ENCODE assay signal across 10 cellular contexts in genomic region chr22:20920881-20921203, GRCh38. TPM values are rescaled to one million over a fixed set of nuclear protein-coding genes. Genes with fewer than 3 reads are reported as not detected.
A peak's percentile ranks its signal among the peaks of the same experiment; 100 is the strongest.
DNase-seq lines count a peak whose midpoint lies in the region; ATAC-seq, FAIRE-seq and TF ChIP-seq lines count a peak whose summit lies in the region.
"Had no signal": no experiment of that assay in that cellular context is flagged by ENCODE, and none has a peak within 500 bp of the region (broad histone marks: within the 10 kb centered on the region; RNA-seq: fewer than 3 reads in every experiment).

No MANE protein-coding gene starts in this region.

- no peak for TF ChIP-seq RAD21 in HepG2 (CRISPR knock-in tag; IDR thresholded peaks at IDR 0.05)

- no peaks in the 10 kb centered on the region for H3K27me3 Mint-ChIP-seq in activated CD4-positive, alpha-beta T cell treated with anti-CD3 and anti-CD28 coated beads, Interleukin-2, amount 10 ng/mL, durations not matched to agents 7 days and 5 days
- no peaks in the 10 kb centered on the region for H3K27me3 Mint-ChIP-seq in activated naive CD8-positive, alpha-beta T cell treated with anti-CD3 and anti-CD28 coated beads, Interleukin-2, amount 10 ng/mL, durations not matched to agents 7 days and 5 days

- peak overlapping the region; percentile 7 for H3K27ac Mint-ChIP-seq in activated CD4-positive, alpha-beta T cell treated with anti-CD3 and anti-CD28 coated beads, Interleukin-2, amount 10 ng/mL, durations not matched to agents 7 days and 5 days
- peak overlapping the region; percentile 36 for H3K27ac Mint-ChIP-seq in activated naive CD8-positive, alpha-beta T cell treated with anti-CD3 and anti-CD28 coated beads, Interleukin-2, amount 10 ng/mL, durations not matched to agents 7 days and 5 days

- 33% methylated on average over 3 of the region's 3 CpGs for WGBS in HepG2 (ENCODE audit: low lambda C conversion rate)
- 37% methylated on average over 3 of the region's 3 CpGs for WGBS in suprapubic skin

- H4K20me1 ChIP-seq in HepG2 (ENCODE audit: insufficient read depth, low read length): peaks cover 66% of the 10 kb centered on the region

- no peak for FAIRE-seq in HepG2 (lab: Jason Lieb, UNC)

- BruUV-seq in HepG2 (replicated peaks; lab: Mats Ljungman, UMichigan): no TSS peak

- H3K36me3 ChIP-seq in HepG2 (replicated peaks in 1 of 2; ENCODE audit: control insufficient read depth in 1 of 2, insufficient read depth in 2 of 2, low read length in 2 of 2) (peaks cover 5 to 14% of the 10 kb centered on the region in 2 experiments; a peak in 4 of 5 replicates), suprapubic skin (no peaks in the 10 kb centered on the region)
- H3K36me3 ChIP-seq: left lung had no signal

- H3K9me3 Mint-ChIP-seq in activated CD4-positive, alpha-beta T cell treated with anti-CD3 and anti-CD28 coated beads, Interleukin-2, amount 10 ng/mL, durations not matched to agents 7 days and 5 days: no peaks in the 10 kb centered on the region
- H3K9me3 Mint-ChIP-seq in activated naive CD8-positive, alpha-beta T cell treated with anti-CD3 and anti-CD28 coated beads, Interleukin-2, amount 10 ng/mL, durations not matched to agents 7 days and 5 days: no peaks in the 10 kb centered on the region

- H3K27ac ChIP-seq in HepG2 (ENCODE audit: extremely low read length, insufficient read depth, low read length): no peak overlapping the region
- H3K27ac ChIP-seq in suprapubic skin: no peak overlapping the region
- H3K27ac ChIP-seq: left lung had no signal

- H3K9me3 ChIP-seq in HepG2 (ENCODE audit: low read length) (no peaks in the 10 kb centered on the region), suprapubic skin (no peaks in the 10 kb centered on the region)
- H3K9me3 ChIP-seq: left lung had no signal

- in situ Hi-C loops in HepG2 (cut with HindIII; ENCODE audit: extremely low pct_ligation_motif_present, low pct_unique_long_range_greater_than_20kb): no loop called here

- H3K4me3 Mint-ChIP-seq in activated CD4-positive, alpha-beta T cell treated with anti-CD3 and anti-CD28 coated beads, Interleukin-2, amount 10 ng/mL, durations not matched to agents 7 days and 5 days: peak overlapping the region; percentile 99
- peak overlapping the region; percentile 92 for H3K4me3 Mint-ChIP-seq in activated naive CD8-positive, alpha-beta T cell treated with anti-CD3 and anti-CD28 coated beads, Interleukin-2, amount 10 ng/mL, durations not matched to agents 7 days and 5 days

- peaks cover 31% of the 10 kb centered on the region for H3K36me3 Mint-ChIP-seq in activated CD4-positive, alpha-beta T cell treated with anti-CD3 and anti-CD28 coated beads, Interleukin-2, amount 10 ng/mL, durations not matched to agents 7 days and 5 days (ENCODE audit: low read depth)
- peaks cover 24% of the 10 kb centered on the region for H3K36me3 Mint-ChIP-seq in activated naive CD8-positive, alpha-beta T cell treated with anti-CD3 and anti-CD28 coated beads, Interleukin-2, amount 10 ng/mL, durations not matched to agents 7 days and 5 days

- peaks cover 84% of the 10 kb centered on the region for H3K79me2 ChIP-seq in HepG2 (ENCODE audit: insufficient read depth, low read length)

- peak overlapping the region; percentile 97 for H3K9ac ChIP-seq in HepG2 (ENCODE audit: insufficient read depth, low read depth, low read length)

- CTCF ChIA-PET in activated CD4-positive, alpha-beta T cell treated with anti-CD3 and anti-CD28 coated beads, Interleukin-2, amount 10 ng/mL, durations not matched to agents 7 days and 5 days (lab: Charles Lee): interaction anchor here (0.7 to 1.3 kb wide), 5 partner anchors 11 to 39 kb away, joined by 3 to 4 read pairs (median 4); no protein-coding TSS in a partner anchor
- CTCF ChIA-PET in HepG2 (lab: Yijun Ruan, JAX; ENCODE audit: low intra/inter-chr PET ratio, low total read pairs): no interaction called here

- TF ChIP-seq POLR2A in HepG2 (IDR thresholded peaks at IDR 0.05; ENCODE audit: insufficient read depth in 1 of 2, low read depth in 2 of 2, low read length in 2 of 2) (no peak), suprapubic skin (IDR thresholded peaks at IDR 0.05) (no peak)

- intact Hi-C loops in HepG2 (cut with micrococcal nuclease; ENCODE audit: unreplicated experiment): no loop called here

- peaks cover 54% of the 10 kb centered on the region for H3K4me1 Mint-ChIP-seq in activated CD4-positive, alpha-beta T cell treated with anti-CD3 and anti-CD28 coated beads, Interleukin-2, amount 10 ng/mL, durations not matched to agents 7 days and 5 days
- peaks cover 30% of the 10 kb centered on the region for H3K4me1 Mint-ChIP-seq in activated naive CD8-positive, alpha-beta T cell treated with anti-CD3 and anti-CD28 coated beads, Interleukin-2, amount 10 ng/mL, durations not matched to agents 7 days and 5 days

- peak overlapping the region; percentile 96 to 100 (median 98) for H3K4me3 ChIP-seq in HepG2 (replicated peaks in 1 of 3; ENCODE audit: insufficient read depth in 1 of 3, low read depth in 2 of 3, low read length in 3 of 3)
- H3K4me3 ChIP-seq in suprapubic skin: peak overlapping the region; percentile 100

- TF ChIP-seq CTCF in HepG2 (CRISPR knock-in tag; IDR thresholded peaks at IDR 0.05) (no peak), suprapubic skin (IDR thresholded peaks at IDR 0.05) (no peak)

- no peak overlapping the region for H2AFZ ChIP-seq in HepG2 (ENCODE audit: low read length)

- POLR2A ChIA-PET in activated CD4-positive, alpha-beta T cell treated with anti-CD3 and anti-CD28 coated beads, Interleukin-2, amount 10 ng/mL, durations not matched to agents 7 days and 5 days (lab: Charles Lee): no interaction called here
- POLR2A ChIA-PET in activated naive CD8-positive, alpha-beta T cell treated with anti-CD3 and anti-CD28 coated beads, Interleukin-2, amount 10 ng/mL, durations not matched to agents 7 days and 5 days (lab: Charles Lee): no interaction called here
- POLR2A ChIA-PET in HepG2 (lab: Yijun Ruan, JAX): interaction anchor here (1.4 kb wide), 1 partner anchor 35 kb away, joined by 3 read pairs; no protein-coding TSS in a partner anchor

- H3K4me1 ChIP-seq in HepG2 (ENCODE audit: insufficient read depth, low read length): peaks cover 57% of the 10 kb centered on the region
- peaks cover 61% of the 10 kb centered on the region for H3K4me1 ChIP-seq in suprapubic skin

- no peak for ATAC-seq in activated naive CD8-positive, alpha-beta T cell treated with anti-CD3 and anti-CD28 coated beads, Interleukin-2, amount 10 ng/mL, durations not matched to agents 7 days and 5 days (ENCODE audit: low read depth)
- ATAC-seq in HepG2: no peak
- ATAC-seq in left lobe of liver: no peak
- no peak for ATAC-seq in HG03439 (IDR thresholded peaks at IDR 0.05; ENCODE audit: unreplicated experiment)
- ATAC-seq in GM21367 (IDR thresholded peaks at IDR 0.05; ENCODE audit: unreplicated experiment): no peak
- ATAC-seq: left lung had no signal

- no peaks in the 10 kb centered on the region; a peak in 1 of 5 replicates for H3K27me3 ChIP-seq in HepG2 (ENCODE audit: control insufficient read depth in 1 of 2, insufficient read depth in 2 of 2, low read length in 2 of 2)
- no peaks in the 10 kb centered on the region for H3K27me3 ChIP-seq in suprapubic skin
- H3K27me3 ChIP-seq: left lung had no signal

- DNase-seq in activated CD4-positive, alpha-beta T cell treated with anti-CD3 and anti-CD28 coated beads, Interleukin-2, amount 10 ng/mL, durations not matched to agents 7 days and 5 days: no peak
- DNase-seq in activated CD4-positive, alpha-beta T cell treated with anti-CD3 and anti-CD28 coated beads, Interleukin-2, amount 50 U/mL, for 48 hours: no peak
- DNase-seq in activated naive CD8-positive, alpha-beta T cell treated with anti-CD3 and anti-CD28 coated beads, Interleukin-2, amount 10 ng/mL, durations not matched to agents 7 days and 5 days: no peak
- DNase-seq in HepG2 (ENCODE audit: low spot score) (no peak), suprapubic skin (ENCODE audit: low spot score in 2 of 2) (peak in 1 of 2 donors; percentile 21), left lobe of liver (ENCODE audit: low spot score) (no peak)
- DNase-seq: left lung, NCI-H187 had no signal

- H3K4me2 ChIP-seq in HepG2 (ENCODE audit: low read depth, low read length): peak overlapping the region; percentile 88

- TF ChIP-seq EP300 in HepG2 (IDR thresholded peaks at IDR 0.05; ENCODE audit: low read depth in 2 of 2, low read length in 2 of 2): no peak
- TF ChIP-seq EP300 in HepG2 (CRISPR knock-in tag; IDR thresholded peaks at IDR 0.05; ENCODE audit: borderline replicate concordance): no peak
- TF ChIP-seq EP300 in suprapubic skin (IDR thresholded peaks at IDR 0.05): no peak

RNA-seq across cellular contexts. Expression of gene CRKL, which starts 3.6 kb away (rescaled TPM):
- total RNA-seq in activated CD4-positive, alpha-beta T cell treated with anti-CD3 and anti-CD28 coated beads, Interleukin-2, amount 10 ng/mL, durations not matched to agents 7 days and 5 days: 10 to 100 TPM; 82.2 to 87.2 TPM
- 10 to 100 TPM; 91.0 to 92.9 TPM for total RNA-seq in activated naive CD8-positive, alpha-beta T cell treated with anti-CD3 and anti-CD28 coated beads, Interleukin-2, amount 10 ng/mL, durations not matched to agents 7 days and 5 days
- total RNA-seq in HepG2 (2016; rRNA removed; fragmentation: Illumina TruSeq; extraction: Trizol): 60.6 and 75.5 TPM in 2 replicates
- 31.3 and 33.5 TPM in 2 replicates for total RNA-seq in HepG2 (2016; cell fraction: cytosol; rRNA removed; fragmentation: Illumina TruSeq; extraction: Trizol; ENCODE audit: low read depth)
- total RNA-seq in HepG2 (2016; cell fraction: insoluble cytoplasmic fraction; rRNA removed; fragmentation: Illumina TruSeq; extraction: Trizol): 61.8 and 67.5 TPM in 2 replicates
- total RNA-seq in HepG2 (2016; cell fraction: membrane; rRNA removed; fragmentation: Illumina TruSeq; extraction: Trizol): 27.3 and 27.5 TPM in 2 replicates
- total RNA-seq in HepG2 (2016; cell fraction: nucleus; rRNA removed; fragmentation: Illumina TruSeq; extraction: Trizol): 33.6 and 40.5 TPM in 2 replicates
- 35.0 and 37.4 TPM in 2 replicates for polyA plus RNA-seq in HepG2 (2011; rRNA removed)
- 27.9 and 33.2 TPM in 2 replicates for polyA plus RNA-seq in HepG2 (2011; cell fraction: cytosol; rRNA removed)
- polyA plus RNA-seq in HepG2 (2011; cell fraction: nucleus; rRNA removed): 28.4 and 33.0 TPM in 2 replicates
- polyA plus RNA-seq in HepG2 (2012): 35.2 and 35.3 TPM in 2 replicates
- polyA plus RNA-seq in HepG2 (2016; cell fraction: cytosol; fragmentation: Illumina TruSeq; extraction: Trizol; ENCODE audit: low read depth): 1.8 and 2.0 TPM in 2 replicates
- polyA plus RNA-seq in HepG2 (2016; cell fraction: insoluble cytoplasmic fraction; fragmentation: Illumina TruSeq; extraction: Trizol; ENCODE audit: low read depth): 51.7 and 54.5 TPM in 2 replicates
- polyA plus RNA-seq in HepG2 (2016; cell fraction: membrane; fragmentation: Illumina TruSeq; extraction: Trizol; ENCODE audit: low read depth): 8.2 and 8.3 TPM in 2 replicates
- 43.1 and 45.5 TPM in 2 replicates for polyA plus RNA-seq in HepG2 (2016; cell fraction: nucleus; fragmentation: Illumina TruSeq; extraction: Trizol; ENCODE audit: insufficient read depth, low read depth)
- 24.4 and 79.1 TPM in 2 replicates for polyA minus RNA-seq in HepG2 (2011; rRNA and poly(A)+ RNA removed; ENCODE audit: low replicate concordance)
- 48.4 and 52.7 TPM in 2 replicates for polyA minus RNA-seq in HepG2 (2011; cell fraction: cytosol; rRNA and poly(A)+ RNA removed)
- polyA minus RNA-seq in HepG2 (2011; cell fraction: nucleus; rRNA and poly(A)+ RNA removed): 20.6 and 30.0 TPM in 2 replicates
- 10 to 100 TPM; 52.7 to 75.3 (median 71.9) TPM for total RNA-seq in suprapubic skin
- 41.4 TPM for total RNA-seq in left lobe of liver

RNA-seq across cellular contexts. Expression of gene AIFM3, which starts 46.2 kb away (rescaled TPM):
- total RNA-seq in activated CD4-positive, alpha-beta T cell treated with anti-CD3 and anti-CD28 coated beads, Interleukin-2, amount 10 ng/mL, durations not matched to agents 7 days and 5 days: under 1 TPM in 1 of 2 experiments, not detected in 1; 0.25 TPM
- total RNA-seq in activated naive CD8-positive, alpha-beta T cell treated with anti-CD3 and anti-CD28 coated beads, Interleukin-2, amount 10 ng/mL, durations not matched to agents 7 days and 5 days: under 1 TPM; 0.37 to 0.94 TPM
- total RNA-seq in HepG2 (2016; rRNA removed; fragmentation: Illumina TruSeq; extraction: Trizol) (11.0 and 15.3 TPM in 2 replicates), suprapubic skin (under 1 TPM in 1 of 4 donors, not detected in 3; 0.72 TPM), left lobe of liver (1.3 TPM)
- 11.0 and 11.3 TPM in 2 replicates for total RNA-seq in HepG2 (2016; cell fraction: cytosol; rRNA removed; fragmentation: Illumina TruSeq; extraction: Trizol; ENCODE audit: low read depth)
- total RNA-seq in HepG2 (2016; cell fraction: insoluble cytoplasmic fraction; rRNA removed; fragmentation: Illumina TruSeq; extraction: Trizol): 8.7 and 17.7 TPM in 2 replicates
- total RNA-seq in HepG2 (2016; cell fraction: membrane; rRNA removed; fragmentation: Illumina TruSeq; extraction: Trizol): 18.9 and 20.5 TPM in 2 replicates
- total RNA-seq in HepG2 (2016; cell fraction: nucleus; rRNA removed; fragmentation: Illumina TruSeq; extraction: Trizol): 17.3 and 19.2 TPM in 2 replicates
- polyA plus RNA-seq in HepG2 (2011; rRNA removed): 9.0 and 12.0 TPM in 2 replicates
- polyA plus RNA-seq in HepG2 (2011; cell fraction: cytosol; rRNA removed): 9.9 and 12.9 TPM in 2 replicates
- polyA plus RNA-seq in HepG2 (2011; cell fraction: nucleus; rRNA removed): 124 and 135 TPM in 2 replicates
- polyA plus RNA-seq in HepG2 (2012): 9.3 and 10.2 TPM in 2 replicates
- polyA plus RNA-seq in HepG2 (2016; cell fraction: cytosol; fragmentation: Illumina TruSeq; extraction: Trizol; ENCODE audit: low read depth): 9.8 and 11.5 TPM in 2 replicates
- 8.2 and 11.1 TPM in 2 replicates for polyA plus RNA-seq in HepG2 (2016; cell fraction: insoluble cytoplasmic fraction; fragmentation: Illumina TruSeq; extraction: Trizol; ENCODE audit: low read depth)
- polyA plus RNA-seq in HepG2 (2016; cell fraction: membrane; fragmentation: Illumina TruSeq; extraction: Trizol; ENCODE audit: low read depth): 16.8 and 17.1 TPM in 2 replicates
- polyA plus RNA-seq in HepG2 (2016; cell fraction: nucleus; fragmentation: Illumina TruSeq; extraction: Trizol; ENCODE audit: insufficient read depth, low read depth): 45.0 and 47.7 TPM in 2 replicates
- polyA minus RNA-seq in HepG2 (2011; rRNA and poly(A)+ RNA removed; ENCODE audit: low replicate concordance): 0.07 and 13.9 TPM in 2 replicates
- 6.5 and 6.6 TPM in 2 replicates for polyA minus RNA-seq in HepG2 (2011; cell fraction: cytosol; rRNA and poly(A)+ RNA removed)
- 18.9 and 19.3 TPM in 2 replicates for polyA minus RNA-seq in HepG2 (2011; cell fraction: nucleus; rRNA and poly(A)+ RNA removed)
